Comparison of ENCODE assay signal across 8 cellular contexts in genomic region chr6:136289579-136290405, GRCh38. TPM values are rescaled to one million over a fixed set of nuclear protein-coding genes. Genes with fewer than 3 reads are reported as not detected.
DNase-seq lines count a peak whose midpoint lies in the region; ATAC-seq, FAIRE-seq and TF ChIP-seq lines count a peak whose summit lies in the region.

Gene BCLAF1 (minus strand): TSS chr6:136289846. CDS start chr6:136279866, 9,980 bp downstream.

- H2AFZ ChIP-seq in OCI-LY7 (ENCODE audit: low read length), result peak within 1 kb of the TSS; percentile 77; the same call in 1 of the 2 replicates

- peak within 1 kb of the TSS; percentile 100 for H3K27ac Mint-ChIP-seq in endothelial cell (ENCODE audit: unreplicated experiment)
- H3K27ac Mint-ChIP-seq in mesothelial cell of epicardium, result peak within 1 kb of the TSS; percentile 100

- H3K36me3 ChIP-seq in OCI-LY7 (ENCODE audit: insufficient read depth, low read length), result peaks cover 41% of the 10 kb centered on the region

- peak within 1 kb of the TSS; percentile 88 for H3K4me3 ChIP-seq in OCI-LY7 (ENCODE audit: low read depth, low read length, poor library complexity, severe bottlenecking)

- TF ChIP-seq CTCF in D721Med (IDR thresholded peaks at IDR 0.05; ENCODE audit: insufficient read depth, missing control alignments) (no peak), OCI-LY7 (conservative IDR thresholded peaks at IDR 0.05; ENCODE audit: low read length) (peak; percentile 34; the same call in 1 of the 2 replicates), endothelial cell (IDR thresholded peaks at IDR 0.05; ENCODE audit: unreplicated experiment) (no peak), mesothelial cell of epicardium (IDR thresholded peaks at IDR 0.05; ENCODE audit: unreplicated experiment) (no peak)

- BruUV-seq in OCI-LY7 (replicated peaks; lab: Mats Ljungman, UMichigan), result TSS peak; percentile 98

- peak; percentile 94 for ATAC-seq in GM21526 (IDR thresholded peaks at IDR 0.05; ENCODE audit: low FRiP score, unreplicated experiment)

- H3K4me1 Mint-ChIP-seq in endothelial cell (ENCODE audit: unreplicated experiment) (peaks cover 26% of the 10 kb centered on the region), mesothelial cell of epicardium (peaks cover 37% of the 10 kb centered on the region)

- H3K27me3 Mint-ChIP-seq in endothelial cell (ENCODE audit: unreplicated experiment), result peaks cover 30% of the 10 kb centered on the region
- H3K27me3 Mint-ChIP-seq in mesothelial cell of epicardium (ENCODE audit: low read depth), result no peaks in the 10 kb centered on the region

- H3K9me3 ChIP-seq in OCI-LY7 (ENCODE audit: low read length), result no peaks in the 10 kb centered on the region

- H3K4me3 Mint-ChIP-seq in endothelial cell (ENCODE audit: unreplicated experiment) (peak within 1 kb of the TSS; percentile 100), mesothelial cell of epicardium (peak within 1 kb of the TSS; percentile 99)

- H3K4me2 ChIP-seq in OCI-LY7 (ENCODE audit: low read length), result peak within 1 kb of the TSS; percentile 95

- POLR2A ChIA-PET in OCI-LY7 (lab: Charles Lee), result interaction anchor here (0.5 to 5.1 kb wide), 20 partner anchors 8 to 939 kb away, joined by 3 to 99 read pairs (median 4); partner anchors contain the start of genes AHI1, MAP3K5 and MTFR2

- H4K20me1 ChIP-seq in OCI-LY7 (ENCODE audit: insufficient read depth, low read length), result peaks cover 31% of the 10 kb centered on the region

- peaks cover 50% of the 10 kb centered on the region for H3K79me2 ChIP-seq in OCI-LY7 (ENCODE audit: insufficient read depth, low read depth, low read length)

- H3K9me2 ChIP-seq in OCI-LY7 (ENCODE audit: insufficient read depth, low read length), result no peaks in the 10 kb centered on the region

- CTCF ChIA-PET in OCI-LY7 (lab: Charles Lee; ENCODE audit: unreplicated experiment), result interaction anchor here (0.6 to 1.1 kb wide), 2 partner anchors 36 to 64 kb away, joined by 3 read pairs; no protein-coding TSS in a partner anchor

- peak; percentile 69 for DNase-seq in D721Med (ENCODE audit: insufficient read length, low spot score)
- peak; percentile 77 for DNase-seq in HuH-7.5 (ENCODE audit: low spot score)
- peak; percentile 99 for DNase-seq in OCI-LY7 (ENCODE audit: low spot score)
- peak; percentile 99 for DNase-seq in activated T-cell treated with anti-CD3 and anti-CD28 coated beads for 1 hour (ENCODE audit: low read depth)
- peak; percentile 99 for DNase-seq in endothelial cell (ENCODE audit: low spot score)
- DNase-seq in mesothelial cell of epicardium (ENCODE audit: low spot score in 2 of 2, unreplicated experiment in 2 of 2), result peak; percentile 99 to 100
- peak; percentile 98 to 99 for DNase-seq in stimulated activated CD8-positive, alpha-beta memory T cell treated with anti-CD3 and anti-CD28 coated beads, Interleukin-15, amount 100 ng/mL, for 48 hours (ENCODE audit: low read depth in 2 of 2)

- H3K27ac ChIP-seq in OCI-LY7 (ENCODE audit: low read depth, low read length, poor library complexity, severe bottlenecking), result peak within 1 kb of the TSS; percentile 97

- peaks cover 10% of the 10 kb centered on the region for H3K36me3 Mint-ChIP-seq in endothelial cell (ENCODE audit: low read depth, unreplicated experiment)
- no peaks in the 10 kb centered on the region for H3K36me3 Mint-ChIP-seq in mesothelial cell of epicardium

- intact Hi-C loops in OCI-LY7 (cut with micrococcal nuclease; ENCODE audit: unreplicated experiment), result loop anchor here (1.0 to 10.0 kb wide), 3 partner anchors 39 to 791 kb away; partner anchors contain the start of genes MAP3K5 and MTFR2

- peaks cover 42% of the 10 kb centered on the region for H3K4me1 ChIP-seq in OCI-LY7 (ENCODE audit: insufficient read depth, low read length, poor library complexity, severe bottlenecking)

- no peak for FAIRE-seq in D721Med (lab: Jason Lieb, UNC)

- H3K9me3 Mint-ChIP-seq in endothelial cell (ENCODE audit: unreplicated experiment), result no peaks in the 10 kb centered on the region
- no peaks in the 10 kb centered on the region for H3K9me3 Mint-ChIP-seq in mesothelial cell of epicardium

RNA-seq across cellular contexts. Expression of gene BCLAF1, which starts in this region (rescaled TPM):
- total RNA-seq in OCI-LY7 (2014; rRNA removed; shearing (Covaris generic)), result 130 and 228 TPM in 2 replicates
- total RNA-seq in OCI-LY7 (2022) (186 and 189 TPM in 2 replicates), endothelial cell (ENCODE audit: unreplicated experiment) (154 TPM), mesothelial cell of epicardium (241 to 260 TPM (median 246 TPM) in 3 replicates)

Comparison
In these comparisons a context has a peak if more than half of its experiments do, and no peak if none do; other contexts are left out.
1. Peak in every context shown above with its lines: DNase-seq, ATAC-seq, H3K4me3 ChIP-seq and H3K27ac ChIP-seq.